8 cellular contexts compared by ENCODE assay signal in the genomic region with DNA sequence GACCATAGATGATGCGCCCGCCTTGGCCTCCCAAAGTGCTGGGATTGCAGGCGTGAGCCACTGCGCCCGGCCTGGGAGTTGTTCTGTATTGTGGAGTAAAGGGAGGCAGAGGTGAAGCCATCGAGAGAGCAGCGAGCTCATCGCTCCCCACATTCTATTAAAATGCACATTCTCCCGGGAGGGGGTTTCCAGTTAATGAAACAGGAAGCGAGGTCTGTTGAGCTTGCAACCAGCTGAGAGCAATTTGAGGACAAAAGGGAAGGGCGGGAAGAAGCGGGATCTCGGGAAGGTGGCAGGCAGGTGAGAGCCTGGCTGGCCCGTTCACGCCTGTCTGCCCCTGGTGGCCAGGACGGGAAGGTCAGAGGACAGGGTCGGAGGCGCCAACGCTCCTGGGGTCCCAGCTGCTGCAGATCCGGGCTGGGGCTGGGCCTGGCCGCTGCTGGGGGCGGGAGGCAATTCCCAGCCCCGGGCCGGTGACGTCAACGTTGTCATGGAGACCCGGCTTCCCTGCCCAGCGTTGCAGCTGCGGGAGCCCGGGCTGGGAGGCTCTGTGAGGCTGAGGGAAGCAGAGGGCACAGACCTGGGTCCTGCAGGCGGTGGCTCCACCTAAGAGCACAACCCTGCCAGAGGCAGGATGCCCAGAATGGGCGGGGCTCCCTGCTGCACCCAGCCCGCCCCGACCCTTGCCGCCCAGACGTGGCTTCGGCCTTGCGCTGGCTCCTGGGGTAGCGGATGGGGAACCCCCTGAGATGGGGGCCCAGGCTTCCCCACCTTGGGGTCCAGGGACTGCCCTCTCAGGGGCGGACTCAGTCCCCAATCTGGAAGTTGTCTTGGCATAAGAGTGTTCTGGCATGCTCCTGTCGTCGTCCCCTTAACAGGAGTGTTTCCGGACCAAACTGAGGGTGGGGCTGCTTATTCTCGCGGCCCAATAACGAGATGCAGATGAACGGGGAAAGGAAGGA. TPM values are rescaled to one million over a fixed set of nuclear protein-coding genes. Genes with fewer than 3 reads are reported as not detected.
DNase-seq lines count a peak whose midpoint lies in the region; ATAC-seq and TF ChIP-seq lines count a peak whose summit lies in the region.

No MANE protein-coding gene starts in this region.

- no peaks in the 10 kb centered on the region for H3K36me3 ChIP-seq in mucosa of rectum (ENCODE audit: control insufficient read depth in 2 of 2, insufficient read depth in 2 of 2, low read length in 2 of 2)

- H3K4me1 ChIP-seq in mucosa of rectum (ENCODE audit: control insufficient read depth in 2 of 2, insufficient read depth in 2 of 2, low read length in 2 of 2): peaks cover 5 to 11% of the 10 kb centered on the region in 2 donors

- no peaks in the 10 kb centered on the region for H3K27me3 ChIP-seq in mucosa of rectum (ENCODE audit: control insufficient read depth in 2 of 2, insufficient read depth in 2 of 2, low read length in 2 of 2)

- DNase-seq in AG09319 (ENCODE audit: extremely low read depth, low read depth) (no peak), NCI-H748 (lab: John Stamatoyannopoulos, UW; ENCODE audit: unreplicated experiment) (peak; percentile 98)
- peak; percentile 71 for DNase-seq in activated T-cell treated with anti-CD3 and anti-CD28 coated beads, Interleukin-2, amount 50 U/mL, for 1 hour
- peak; percentile 19 to 40 for DNase-seq in stimulated activated CD8-positive, alpha-beta memory T cell treated with anti-CD3 and anti-CD28 coated beads, Interleukin-7, amount 100 ng/mL, for 4 hours (ENCODE audit: low read depth in 2 of 2)

- H3K27ac ChIP-seq in mucosa of rectum (ENCODE audit: low read depth in 2 of 2, low read length in 2 of 2): peak overlapping the region; percentile 67 to 70

- peak overlapping the region; percentile 57 to 66 for H3K4me3 ChIP-seq in mucosa of rectum (ENCODE audit: low read length in 2 of 2)

- ATAC-seq in HG03439 (IDR thresholded peaks at IDR 0.05; ENCODE audit: unreplicated experiment): peak; percentile 76
- peak; percentile 92 for ATAC-seq in esophagus mucosa

- peak; percentile 41 for TF ChIP-seq CTCF in AG09319 (IDR thresholded peaks at IDR 0.05; ENCODE audit: low read depth, low read length)

- TF ChIP-seq POLR2A in GM19099 (IDR thresholded peaks at IDR 0.05; ENCODE audit: extremely low read depth, insufficient read length, low read depth): peak; percentile 45

- H3K9ac ChIP-seq in mucosa of rectum (ENCODE audit: low read depth in 1 of 2, low read length in 2 of 2): peak overlapping the region; percentile 60 to 65

- no peaks in the 10 kb centered on the region for H3K9me3 ChIP-seq in mucosa of rectum (ENCODE audit: control insufficient read depth in 2 of 2, low read length in 2 of 2)

RNA-seq across cellular contexts. Expression of a gene that starts 48.7 kb away (rescaled TPM):
- 8.6 TPM for total RNA-seq in esophagus mucosa
